ENCODE assay signal across 30 cellular contexts in the genomic region with DNA sequence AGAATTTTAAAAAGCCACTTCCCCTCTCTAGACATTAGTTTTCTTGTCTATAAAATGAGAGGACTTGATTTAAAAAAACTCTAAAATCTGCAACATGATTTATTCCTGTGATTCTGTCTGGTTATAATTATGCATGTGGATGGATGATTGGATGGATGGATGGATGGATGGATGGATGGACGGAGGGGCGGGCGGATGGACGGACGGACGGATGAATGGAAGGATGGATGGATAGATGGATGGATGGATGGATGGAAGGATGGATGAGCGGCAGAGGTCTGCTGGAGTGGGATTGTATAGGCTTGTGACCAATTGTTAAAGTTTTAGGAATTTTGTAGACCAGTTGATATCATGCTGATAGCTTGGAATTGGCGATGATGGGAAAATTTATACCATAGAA.
DNase-seq lines count a peak whose midpoint lies in the region; TF ChIP-seq lines count a peak whose summit lies in the region.
"Had no signal": no experiment of that assay in that cellular context is flagged by ENCODE, and none has a peak within 500 bp of the region (broad histone marks: within the 10 kb centered on the region; RNA-seq: fewer than 3 reads in every experiment).

No MANE protein-coding gene starts in this region.

- H3K4me3 Mint-ChIP-seq in chondrocyte (ENCODE audit: unreplicated experiment) = no peak overlapping the region
- H3K4me3 Mint-ChIP-seq: B cell; CD14-positive monocyte; CD4-positive, alpha-beta memory T cell; CD4-positive, alpha-beta T cell; CD4-positive, CD25-positive, alpha-beta regulatory T cell; CD8-positive, alpha-beta memory T cell; CD8-positive, alpha-beta T cell had no signal

- H3K27ac ChIP-seq in HEK293 (ENCODE audit: extremely low read depth, low read depth, low read length) = no peak overlapping the region
- H3K27ac ChIP-seq: 22Rv1; A549; BLaER1; BLaER1 treated with 17β-estradiol and CSF1 and Interleukin-3, amounts not matched to agents 10 nM and 100 nM; C4-2B had no signal

- peaks cover 5% of the 10 kb centered on the region for H3K9me3 Mint-ChIP-seq in chondrocyte (ENCODE audit: low read depth)
- H3K9me3 Mint-ChIP-seq: CD4-positive, alpha-beta T cell had no signal

- CTCF ChIA-PET in HEK293 (lab: Yijun Ruan, JAX) = interaction anchor here (0.7 to 1.2 kb wide), 2 partner anchors 14 to 133 kb away, joined by 3 read pairs; no protein-coding TSS in a partner anchor

- no peaks in the 10 kb centered on the region for H3K9me3 ChIP-seq in HEK293 (ENCODE audit: control insufficient read depth, insufficient read depth, low read depth, low read length)
- H3K9me3 ChIP-seq: A549, BE2C had no signal

- TF ChIP-seq CTCF in HEK293 (tag by site-specific recombination; IDR thresholded peaks at IDR 0.05) (no peak), chondrocyte (IDR thresholded peaks at IDR 0.05) (no peak)

- POLR2A ChIA-PET in HEK293 (lab: Yijun Ruan, JAX) = no interaction called here

- no peaks in the 10 kb centered on the region for H3K4me1 Mint-ChIP-seq in chondrocyte (ENCODE audit: low read depth)
- H3K4me1 Mint-ChIP-seq: B cell; CD4-positive, alpha-beta memory T cell; CD8-positive, alpha-beta memory T cell had no signal

- DNase-seq in chondrocyte (ENCODE audit: low spot score) (peak; percentile 20), NCI-H226 (no peak), NOMO-1 (lab: John Stamatoyannopoulos, UW; ENCODE audit: unreplicated experiment in 2 of 2) (no peak)
- DNase-seq: 8988T; ACHN; AML-193; BE2C; C1 segment of cervical spinal cord; Caco-2; Calu3; CD4-positive, alpha-beta memory T cell; CD4-positive, alpha-beta T cell; CD4-positive, CD25-positive, alpha-beta regulatory T cell; CD8-positive, alpha-beta memory T cell; CD8-positive, alpha-beta T cell; DMS 273 treated with DMSO at 0.1 percent for 48 hours; DMS153; DMS53; DMS79; DMS79 treated with DMSO at 0.1 percent for 48 hours; DND-41; EL had no signal

- H3K27me3 Mint-ChIP-seq in chondrocyte (ENCODE audit: low read depth) = peaks cover 6% of the 10 kb centered on the region
- H3K27me3 Mint-ChIP-seq: B cell; CD4-positive, alpha-beta memory T cell; CD4-positive, alpha-beta T cell; CD4-positive, CD25-positive, alpha-beta regulatory T cell had no signal

- H3K27ac Mint-ChIP-seq in chondrocyte (ENCODE audit: unreplicated experiment) = no peak overlapping the region
- H3K27ac Mint-ChIP-seq: B cell; CD14-positive monocyte; CD4-positive, alpha-beta T cell; CD4-positive, CD25-positive, alpha-beta regulatory T cell; CD8-positive, alpha-beta memory T cell; CD8-positive, alpha-beta T cell had no signal

- H3K4me3 ChIP-seq in HEK293 (ENCODE audit: low read depth, low read length) = no peak overlapping the region
- H3K4me3 ChIP-seq: A549; BLaER1; BLaER1 treated with 17β-estradiol and CSF1 and Interleukin-3, amounts not matched to agents 10 nM and 100 nM had no signal

- H3K36me3 Mint-ChIP-seq in chondrocyte (ENCODE audit: low read depth) = peaks cover under 1% of the 10 kb centered on the region
- H3K36me3 Mint-ChIP-seq: CD4-positive, CD25-positive, alpha-beta regulatory T cell; CD8-positive, alpha-beta memory T cell; CD8-positive, alpha-beta T cell had no signal

- no peaks in the 10 kb centered on the region for H3K36me3 ChIP-seq in HEK293 (ENCODE audit: control insufficient read depth in 2 of 2, insufficient read depth in 1 of 2, low read length in 2 of 2)
- H3K36me3 ChIP-seq: BE2C had no signal

- H3K4me1 ChIP-seq in HEK293 (ENCODE audit: control insufficient read depth, insufficient read depth, low read length) = no peaks in the 10 kb centered on the region
- H3K4me1 ChIP-seq: A549, BE2C, BLaER1, Caco-2 had no signal

TF ChIP-seq in HEK293, 187 proteins besides CTCF, POLR2A, EP300 and RAD21:
- TF ChIP-seq ZNF366 (tag by site-specific recombination; conservative IDR thresholded peaks at IDR 0.05) (peak; percentile 93), ZNF16 (tag by site-specific recombination; IDR thresholded peaks at IDR 0.05; ENCODE audit: low read depth) (no peak)
TF ChIP-seq in HEK293: peak in this region for 1.
